ENCODE assay signal across 3 cellular contexts in the genomic region with DNA sequence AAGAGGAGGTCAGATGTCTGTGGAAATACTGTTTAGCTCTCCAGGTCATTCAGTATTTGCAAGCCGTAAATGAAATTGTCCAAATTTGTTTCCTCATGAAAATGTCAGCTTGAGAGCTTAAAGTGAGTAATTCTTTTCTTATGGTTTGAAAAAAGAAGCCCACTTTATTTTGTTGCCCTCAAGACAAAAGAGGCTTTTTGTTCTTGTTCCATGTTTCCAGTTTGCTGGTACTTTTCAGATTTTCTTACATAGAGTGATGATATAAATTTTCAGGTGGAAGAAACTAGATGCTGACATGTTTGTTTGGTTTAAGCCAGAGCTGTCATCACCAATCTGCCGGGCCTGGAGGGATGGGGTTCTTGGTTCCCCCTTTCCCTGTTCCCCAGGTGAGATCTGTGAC.
"Had no signal": no experiment of that assay in that cellular context is flagged by ENCODE, and none has a peak within 500 bp of the region (broad histone marks: within the 10 kb centered on the region; RNA-seq: fewer than 3 reads in every experiment).

No MANE protein-coding gene starts in this region.

- DNase-seq: IMR-90, KBM-7, KG1 had no signal
